ENCODE assay signal across 15 cellular contexts in the genomic region with DNA sequence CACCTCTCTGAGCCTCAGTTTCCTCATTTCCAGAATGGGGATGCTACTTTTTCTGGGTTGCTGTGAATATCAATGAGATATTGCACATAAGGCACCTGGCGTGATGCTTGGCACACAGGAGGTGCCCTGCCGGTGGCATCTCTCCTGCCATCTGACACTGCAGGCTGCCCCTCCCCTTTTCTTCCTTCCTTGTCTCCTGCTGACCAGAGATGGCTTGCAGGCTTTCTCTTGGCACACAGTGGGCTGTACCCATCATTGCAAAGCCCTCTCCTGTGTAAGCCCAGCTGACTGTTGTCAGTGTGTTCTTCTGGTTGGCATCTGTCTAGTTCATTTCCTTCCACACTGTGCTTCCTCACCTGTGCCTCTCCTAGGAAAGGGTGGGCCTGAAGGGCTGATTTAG.
DNase-seq lines count a peak whose midpoint lies in the region; ATAC-seq and TF ChIP-seq lines count a peak whose summit lies in the region.
"Had no signal": no experiment of that assay in that cellular context is flagged by ENCODE, and none has a peak within 500 bp of the region (broad histone marks: within the 10 kb centered on the region; RNA-seq: fewer than 3 reads in every experiment).

No MANE protein-coding gene starts in this region.

- no peak for TF ChIP-seq CTCF in natural killer cell (IDR thresholded peaks at IDR 0.05)
- TF ChIP-seq CTCF in neural progenitor cell (IDR thresholded peaks at IDR 0.05): no peak
- no peak for TF ChIP-seq CTCF in MCF 10A (IDR thresholded peaks at IDR 0.05; ENCODE audit: unreplicated experiment)
- no peak for TF ChIP-seq CTCF in Caco-2 (IDR thresholded peaks at IDR 0.05; ENCODE audit: insufficient read depth in 1 of 2, low read depth in 1 of 2, low read length in 1 of 2, severe bottlenecking in 1 of 2, unreplicated experiment in 1 of 2)

- no peaks in the 10 kb centered on the region for H3F3A ChIP-seq in neural progenitor cell (ENCODE audit: low read depth)

- H3K36me3 ChIP-seq in neural progenitor cell (no peaks in the 10 kb centered on the region), Caco-2 (ENCODE audit: control insufficient read depth, insufficient read depth, low read length) (no peaks in the 10 kb centered on the region)
- H3K36me3 ChIP-seq: BE2C had no signal

- no peak overlapping the region for H3K9ac ChIP-seq in neural progenitor cell
- H3K9ac ChIP-seq: GM23248 had no signal

- POLR2A ChIA-PET in MCF 10A (lab: Yijun Ruan, JAX) (no interaction called here), Caco-2 (lab: Charles Lee) (no interaction called here)

- no peak overlapping the region for H3K27ac ChIP-seq in neural progenitor cell
- H3K27ac ChIP-seq: GM23248 had no signal

- no peak for ATAC-seq in natural killer cell treated with Interleukin-12 subunit alpha and Interleukin-12 subunit beta and Interleukin-15 and Interleukin-18, amount 100 ng/mL, for 72 hours
- no peak for ATAC-seq in natural killer cell

- no peak overlapping the region for H3K4me2 ChIP-seq in neural progenitor cell

- H3K27me3 Mint-ChIP-seq in natural killer cell treated with Interleukin-12 subunit alpha and Interleukin-12 subunit beta and Interleukin-15 and Interleukin-18, amount 100 ng/mL, for 72 hours: peaks cover 3 to 7% of the 10 kb centered on the region in 2 donors
- H3K27me3 Mint-ChIP-seq in natural killer cell (ENCODE audit: low read depth in 2 of 2) (no peaks in the 10 kb centered on the region), neural progenitor cell (ENCODE audit: insufficient read depth, low read depth) (peaks cover 3% of the 10 kb centered on the region), MCF 10A (ENCODE audit: insufficient read depth, unreplicated experiment) (peaks cover 24% of the 10 kb centered on the region), Caco-2 (ENCODE audit: insufficient read depth, unreplicated experiment) (peaks cover 13% of the 10 kb centered on the region)

- H3K4me1 ChIP-seq in neural progenitor cell (no peaks in the 10 kb centered on the region), Caco-2 (no peaks in the 10 kb centered on the region)
- H3K4me1 ChIP-seq: BE2C had no signal

- H3K4me3 Mint-ChIP-seq in natural killer cell treated with Interleukin-12 subunit alpha and Interleukin-12 subunit beta and Interleukin-15 and Interleukin-18, amount 100 ng/mL, for 72 hours: no peak overlapping the region
- no peak overlapping the region for H3K4me3 Mint-ChIP-seq in natural killer cell
- no peak overlapping the region for H3K4me3 Mint-ChIP-seq in neural progenitor cell
- no peak overlapping the region for H3K4me3 Mint-ChIP-seq in MCF 10A (ENCODE audit: unreplicated experiment)
- H3K4me3 Mint-ChIP-seq in Caco-2 (ENCODE audit: unreplicated experiment): no peak overlapping the region
- H3K4me3 Mint-ChIP-seq: CD8-positive, alpha-beta memory T cell had no signal

- no peak overlapping the region for H3K4me3 ChIP-seq in neural progenitor cell
- no peak overlapping the region for H3K4me3 ChIP-seq in Caco-2 (ENCODE audit: low read depth, low read length)
- H3K4me3 ChIP-seq: GM23248 had no signal

- H3K27ac Mint-ChIP-seq in natural killer cell treated with Interleukin-12 subunit alpha and Interleukin-12 subunit beta and Interleukin-15 and Interleukin-18, amount 100 ng/mL, for 72 hours: no peak overlapping the region
- H3K27ac Mint-ChIP-seq in natural killer cell (no peak overlapping the region), neural progenitor cell (peak overlapping the region; percentile 44), MCF 10A (ENCODE audit: low read depth, unreplicated experiment) (no peak overlapping the region), Caco-2 (ENCODE audit: unreplicated experiment) (no peak overlapping the region)
- H3K27ac Mint-ChIP-seq: CD4-positive, CD25-positive, alpha-beta regulatory T cell; CD8-positive, alpha-beta memory T cell had no signal

- peak; percentile 37 for DNase-seq in natural killer cell treated with Interleukin-12 subunit alpha and Interleukin-12 subunit beta and Interleukin-15 and Interleukin-18, amount 100 ng/mL, for 72 hours (ENCODE audit: low spot score)
- DNase-seq in natural killer cell (no peak), cerebellar nuclear complex (lab: John Stamatoyannopoulos, UW) (peak; percentile 48 to 78), neural progenitor cell (ENCODE audit: low spot score) (no peak), MCF 10A (ENCODE audit: unreplicated experiment) (no peak), NCI-H1417 treated with DMSO at 0.1 percent for 48 hours (lab: John Stamatoyannopoulos, UW) (no peak), Caco-2 (no peak)
- DNase-seq: ACHN; BE2C; CD4-positive, CD25-positive, alpha-beta regulatory T cell; CD8-positive, alpha-beta memory T cell; COR-L47; GDM1; GM23248; HCEC 1CT had no signal

- CTCF ChIA-PET in MCF 10A (lab: Yijun Ruan, JAX): no interaction called here
- CTCF ChIA-PET in Caco-2 (lab: Charles Lee): no interaction called here

- intact Hi-C loops in natural killer cell (cut with micrococcal nuclease): no loop called here
- intact Hi-C loops in MCF 10A (cut with micrococcal nuclease): no loop called here
- intact Hi-C loops in Caco-2 (cut with micrococcal nuclease; ENCODE audit: unreplicated experiment): no loop called here

- H2AFZ ChIP-seq in neural progenitor cell (replicated peaks): no peak overlapping the region
- H2AFZ ChIP-seq: GM23248 had no signal

- no peaks in the 10 kb centered on the region for H3K36me3 Mint-ChIP-seq in natural killer cell treated with Interleukin-12 subunit alpha and Interleukin-12 subunit beta and Interleukin-15 and Interleukin-18, amount 100 ng/mL, for 72 hours
- no peaks in the 10 kb centered on the region for H3K36me3 Mint-ChIP-seq in natural killer cell
- H3K36me3 Mint-ChIP-seq in neural progenitor cell: no peaks in the 10 kb centered on the region
- H3K36me3 Mint-ChIP-seq in MCF 10A (ENCODE audit: insufficient read depth, unreplicated experiment): no peaks in the 10 kb centered on the region
- H3K36me3 Mint-ChIP-seq in Caco-2 (ENCODE audit: insufficient read depth, unreplicated experiment): no peaks in the 10 kb centered on the region
- H3K36me3 Mint-ChIP-seq: CD4-positive, CD25-positive, alpha-beta regulatory T cell; CD8-positive, alpha-beta memory T cell had no signal

- no peaks in the 10 kb centered on the region for H3K9me3 Mint-ChIP-seq in natural killer cell treated with Interleukin-12 subunit alpha and Interleukin-12 subunit beta and Interleukin-15 and Interleukin-18, amount 100 ng/mL, for 72 hours
- H3K9me3 Mint-ChIP-seq in natural killer cell (no peaks in the 10 kb centered on the region), neural progenitor cell (no peaks in the 10 kb centered on the region), MCF 10A (ENCODE audit: unreplicated experiment) (no peaks in the 10 kb centered on the region), Caco-2 (ENCODE audit: unreplicated experiment) (no peaks in the 10 kb centered on the region)
- H3K9me3 Mint-ChIP-seq: CD8-positive, alpha-beta memory T cell had no signal

- no peaks in the 10 kb centered on the region for H3K79me2 ChIP-seq in neural progenitor cell (ENCODE audit: low read depth)

- H3K9me3 ChIP-seq in neural progenitor cell (ENCODE audit: low read depth) (no peaks in the 10 kb centered on the region), Caco-2 (no peaks in the 10 kb centered on the region)
- H3K9me3 ChIP-seq: BE2C had no signal

- H4K20me1 ChIP-seq in neural progenitor cell (ENCODE audit: low read depth): no peaks in the 10 kb centered on the region

- H3K4me1 Mint-ChIP-seq in natural killer cell treated with Interleukin-12 subunit alpha and Interleukin-12 subunit beta and Interleukin-15 and Interleukin-18, amount 100 ng/mL, for 72 hours (ENCODE audit: low read depth in 2 of 2): no peaks in the 10 kb centered on the region
- H3K4me1 Mint-ChIP-seq in natural killer cell: no peaks in the 10 kb centered on the region
- peaks cover 10% of the 10 kb centered on the region for H3K4me1 Mint-ChIP-seq in neural progenitor cell
- no peaks in the 10 kb centered on the region for H3K4me1 Mint-ChIP-seq in MCF 10A (ENCODE audit: insufficient read depth, unreplicated experiment)
- H3K4me1 Mint-ChIP-seq in Caco-2 (ENCODE audit: low read depth, unreplicated experiment): no peaks in the 10 kb centered on the region
- H3K4me1 Mint-ChIP-seq: CD4-positive, CD25-positive, alpha-beta regulatory T cell; CD8-positive, alpha-beta memory T cell had no signal

- BruUV-seq in MCF 10A (replicated peaks; lab: Mats Ljungman, UMichigan) (no TSS peak), Caco-2 (replicated peaks; lab: Mats Ljungman, UMichigan) (no TSS peak)

- H3K27me3 ChIP-seq in neural progenitor cell (no peaks in the 10 kb centered on the region), Caco-2 (replicated peaks; ENCODE audit: control insufficient read depth, insufficient read depth, low read length) (no peaks in the 10 kb centered on the region)
- H3K27me3 ChIP-seq: BE2C had no signal

Comparison
In these comparisons a context has a peak if more than half of its experiments do, and no peak if none do; other contexts are left out.
1. DNase-seq: peak in natural killer cell treated with Interleukin-12 subunit alpha and Interleukin-12 subunit beta and Interleukin-15 and Interleukin-18, amount 100 ng/mL, for 72 hours (single experiment) and cerebellar nuclear complex (2 of 2); none in natural killer cell (single experiment), neural progenitor cell (single experiment), MCF 10A (single experiment), NCI-H1417 treated with DMSO at 0.1 percent for 48 hours (single experiment) and Caco-2 (0 of 2).